24 cellular contexts compared by ENCODE assay signal in the genomic region with DNA sequence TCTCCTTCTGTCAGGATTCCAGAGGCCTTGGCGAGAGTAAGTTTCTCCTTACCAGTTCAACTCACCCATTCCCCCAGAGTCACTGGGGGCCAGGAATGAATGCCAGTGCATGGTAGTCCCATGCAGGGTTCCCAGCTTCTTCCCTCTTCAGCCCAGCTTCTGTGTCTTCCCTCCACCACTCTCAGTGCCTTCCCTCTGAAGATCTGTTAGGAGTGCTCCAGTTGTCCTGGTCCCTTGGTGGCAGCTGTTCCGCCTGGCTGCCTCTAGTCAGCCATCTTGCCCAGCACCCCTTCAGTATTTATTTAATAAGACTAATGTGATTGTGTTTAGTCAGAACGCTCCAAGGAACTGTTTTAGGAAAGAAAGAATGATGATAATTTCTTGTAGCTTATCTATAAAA.
"Had no signal": no experiment of that assay in that cellular context is flagged by ENCODE, and none has a peak within 500 bp of the region (broad histone marks: within the 10 kb centered on the region; RNA-seq: fewer than 3 reads in every experiment).

No MANE protein-coding gene starts in this region.

- ATAC-seq: activated naive CD8-positive, alpha-beta T cell treated with anti-CD3 and anti-CD28 coated beads, Interleukin-2, amount 50 U/mL, for 24 hours; heart left ventricle; sciatic nerve had no signal

- H3K4me1 Mint-ChIP-seq: activated naive CD4-positive, alpha-beta T cell treated with anti-CD3 and anti-CD28 coated beads, Interleukin-2, amount 10 ng/mL, durations not matched to agents 7 days and 5 days; nephron had no signal

- DNase-seq: activated CD4-positive, alpha-beta memory T cell treated with anti-CD3 and anti-CD28 coated beads for 36 hours; activated CD4-positive, alpha-beta T cell treated with anti-CD3 and anti-CD28 coated beads for 48 hours; activated CD8-positive, alpha-beta memory T cell treated with anti-CD3 and anti-CD28 coated beads, Interleukin-2, amount 50 U/mL, for 4 hours; activated gamma-delta T cell; activated naive CD4-positive, alpha-beta T cell treated with anti-CD3 and anti-CD28 coated beads, Interleukin-2, amount 10 ng/mL, durations not matched to agents 7 days and 5 days; activated naive CD8-positive, alpha-beta T cell treated with anti-CD3 and anti-CD28 coated beads, Interleukin-2, amount 50 U/mL, for 24 hours; activated T-cell treated with anti-CD3 and anti-CD28 coated beads, Interleukin-2, amount 50 U/mL, for 1 hour; amygdala; caudate nucleus; dermis blood vessel endothelial cell; effector CD4-positive, alpha-beta T cell; foreskin keratinocyte; heart left ventricle; hypothalamus; small intestine; stimulated activated CD4-positive, alpha-beta T cell treated with anti-CD3 and anti-CD28 coated beads, Interleukin-4, amount 100 ng/mL, for 24 hours; T-helper 1 cell; trophoblast cell had no signal

- H3K27me3 Mint-ChIP-seq: activated CD4-positive, alpha-beta memory T cell treated with anti-CD3 and anti-CD28 coated beads for 36 hours; activated naive CD4-positive, alpha-beta T cell treated with anti-CD3 and anti-CD28 coated beads, Interleukin-2, amount 10 ng/mL, durations not matched to agents 7 days and 5 days; activated naive CD8-positive, alpha-beta T cell treated with anti-CD3 and anti-CD28 coated beads, Interleukin-2, amount 50 U/mL, for 24 hours; stimulated activated naive CD8-positive, alpha-beta T cell treated with anti-CD3 and anti-CD28 coated beads, Interleukin-15, Interleukin-2, amounts not matched to agents 100 ng/mL and 50 ng/mL, for 24 hours had no signal

- H3K9me3 Mint-ChIP-seq: activated CD4-positive, alpha-beta memory T cell treated with anti-CD3 and anti-CD28 coated beads for 36 hours; activated naive CD8-positive, alpha-beta T cell treated with anti-CD3 and anti-CD28 coated beads, Interleukin-2, amount 50 U/mL, for 24 hours; stimulated activated effector memory CD8-positive, alpha-beta T cell treated with anti-CD3 and anti-CD28 coated beads, Interleukin-12 subunit alpha, Interleukin-12 subunit beta, amount 100 ng/mL, for 72 hours had no signal

- H3K27ac Mint-ChIP-seq: activated CD4-positive, alpha-beta memory T cell treated with anti-CD3 and anti-CD28 coated beads for 36 hours; activated naive CD4-positive, alpha-beta T cell treated with anti-CD3 and anti-CD28 coated beads, Interleukin-2, amount 10 ng/mL, durations not matched to agents 7 days and 5 days; activated naive CD8-positive, alpha-beta T cell treated with anti-CD3 and anti-CD28 coated beads, Interleukin-2, amount 50 U/mL, for 24 hours; activated T-helper 1 cell treated with anti-CD3 and anti-CD28 coated beads, Interleukin-12 subunit alpha, Interleukin-12 subunit beta, Interleukin-2, Interleukin-4 antibody, amounts not matched to agents 30 ng/mL and 10 ng/mL and 1 ng/mL, durations not matched to agents 14 hours and 24 hours and 36 hours; nephron; stimulated activated effector memory CD8-positive, alpha-beta T cell treated with anti-CD3 and anti-CD28 coated beads, Interleukin-12 subunit alpha, Interleukin-12 subunit beta, amount 100 ng/mL, for 72 hours; stimulated activated naive CD8-positive, alpha-beta T cell treated with anti-CD3 and anti-CD28 coated beads, Interleukin-15, Interleukin-2, amounts not matched to agents 100 ng/mL and 50 ng/mL, for 24 hours; T-helper 2 cell treated with Interferon-gamma antibody and Interleukin-4, amounts not matched to agents 5 μg/mL and 100 μg/mL, for 36 hours had no signal

- H3K36me3 Mint-ChIP-seq: activated naive CD4-positive, alpha-beta T cell treated with anti-CD3 and anti-CD28 coated beads, Interleukin-2, amount 10 ng/mL, durations not matched to agents 7 days and 5 days had no signal

- H3K4me3 Mint-ChIP-seq: activated CD4-positive, alpha-beta memory T cell treated with anti-CD3 and anti-CD28 coated beads for 36 hours; activated naive CD4-positive, alpha-beta T cell treated with anti-CD3 and anti-CD28 coated beads, Interleukin-2, amount 10 ng/mL, durations not matched to agents 7 days and 5 days; activated naive CD8-positive, alpha-beta T cell treated with anti-CD3 and anti-CD28 coated beads, Interleukin-2, amount 50 U/mL, for 24 hours; activated T-helper 1 cell treated with anti-CD3 and anti-CD28 coated beads, Interleukin-12 subunit alpha, Interleukin-12 subunit beta, Interleukin-2, Interleukin-4 antibody, amounts not matched to agents 30 ng/mL and 10 ng/mL and 1 ng/mL, durations not matched to agents 14 hours and 24 hours and 36 hours; nephron; stimulated activated effector memory CD8-positive, alpha-beta T cell treated with anti-CD3 and anti-CD28 coated beads, Interleukin-12 subunit alpha, Interleukin-12 subunit beta, amount 100 ng/mL, for 72 hours; stimulated activated naive CD8-positive, alpha-beta T cell treated with anti-CD3 and anti-CD28 coated beads, Interleukin-15, Interleukin-2, amounts not matched to agents 100 ng/mL and 50 ng/mL, for 24 hours; T-helper 2 cell treated with Interferon-gamma antibody and Interleukin-4, amounts not matched to agents 5 μg/mL and 100 μg/mL, for 36 hours had no signal
